Comparison of ENCODE assay signal across 20 cellular contexts in the genomic region with DNA sequence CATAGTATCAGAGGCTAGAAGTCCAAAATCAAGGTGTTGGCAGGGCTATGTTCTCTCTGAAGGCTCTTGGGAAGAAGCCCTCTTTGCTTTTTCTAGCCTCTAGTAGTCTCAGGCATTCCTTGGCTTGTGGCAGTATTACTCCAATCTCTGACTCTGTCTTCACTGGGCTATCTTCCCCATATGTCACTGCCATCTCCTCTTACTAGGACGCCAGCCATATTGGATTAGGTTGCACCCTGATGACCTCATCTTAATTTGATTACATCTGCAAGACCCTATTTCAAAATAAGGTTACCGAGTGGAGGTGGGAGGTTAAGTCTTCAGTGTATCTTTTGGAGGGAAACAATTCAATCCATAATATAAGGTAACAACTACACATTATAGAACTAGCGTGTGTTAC. TPM values are rescaled to one million over a fixed set of nuclear protein-coding genes. Genes with fewer than 3 reads are reported as not detected.
DNase-seq lines count a peak whose midpoint lies in the region; ATAC-seq and TF ChIP-seq lines count a peak whose summit lies in the region.
"Had no signal": no experiment of that assay in that cellular context is flagged by ENCODE, and none has a peak within 500 bp of the region (broad histone marks: within the 10 kb centered on the region; RNA-seq: fewer than 3 reads in every experiment).

No MANE protein-coding gene starts in this region.

- H3K4me1 Mint-ChIP-seq in activated T-cell treated with anti-CD3 and anti-CD28 coated beads, Interleukin-2, amount 50 U/mL, for 24 hours (ENCODE audit: low read depth) = peaks cover 27% of the 10 kb centered on the region
- H3K4me1 Mint-ChIP-seq in IgD-negative memory B cell = peaks cover 6 to 13% (median 8%) of the 10 kb centered on the region in 3 donors
- peaks cover 18% of the 10 kb centered on the region for H3K4me1 Mint-ChIP-seq in activated T-helper 1 cell treated with anti-CD3 and anti-CD28 coated beads, Interleukin-12 subunit alpha, Interleukin-12 subunit beta, Interleukin-2, Interleukin-4 antibody, amounts not matched to agents 30 ng/mL and 10 ng/mL and 1 ng/mL, durations not matched to agents 14 hours and 24 hours and 36 hours (ENCODE audit: low read depth)

- peaks cover 0 to 10% (median 0%) of the 10 kb centered on the region in 6 donors for H3K4me1 ChIP-seq in spleen
- H3K4me1 ChIP-seq: gastroesophageal sphincter, upper lobe of left lung had no signal

- H3K9me3 Mint-ChIP-seq in activated T-cell treated with anti-CD3 and anti-CD28 coated beads, Interleukin-2, amount 50 U/mL, for 24 hours = peaks cover 3% of the 10 kb centered on the region
- peaks cover 2 to 16% (median 12%) of the 10 kb centered on the region in 3 donors for H3K9me3 Mint-ChIP-seq in IgD-negative memory B cell
- peaks cover 29% of the 10 kb centered on the region for H3K9me3 Mint-ChIP-seq in activated T-helper 1 cell treated with anti-CD3 and anti-CD28 coated beads, Interleukin-12 subunit alpha, Interleukin-12 subunit beta, Interleukin-2, Interleukin-4 antibody, amounts not matched to agents 30 ng/mL and 10 ng/mL and 1 ng/mL, durations not matched to agents 14 hours and 24 hours and 36 hours

- no peak for TF ChIP-seq POLR2A in spleen (IDR thresholded peaks at IDR 0.05)

- intact Hi-C loops in activated T-helper 1 cell treated with anti-CD3 and anti-CD28 coated beads, Interleukin-12 subunit alpha, Interleukin-12 subunit beta, Interleukin-2, Interleukin-4 antibody, amounts not matched to agents 30 ng/mL and 10 ng/mL and 1 ng/mL, durations not matched to agents 14 hours and 24 hours and 36 hours (cut with micrococcal nuclease) = loop anchor here (2.0 kb wide), 1 partner anchor 300 kb away; no protein-coding TSS in a partner anchor
- intact Hi-C loops in spleen (cut with DNase I; ENCODE audit: low total_unique reads) = no loop called here

- H3K4me3 ChIP-seq in spleen = peak overlapping the region in 1 of 8 donors; percentile 14
- H3K4me3 ChIP-seq: gastroesophageal sphincter, upper lobe of left lung had no signal

- no peaks in the 10 kb centered on the region for H3K36me3 Mint-ChIP-seq in activated T-cell treated with anti-CD3 and anti-CD28 coated beads, Interleukin-2, amount 50 U/mL, for 24 hours (ENCODE audit: low read depth)
- peaks cover 4% of the 10 kb centered on the region for H3K36me3 Mint-ChIP-seq in IgD-negative memory B cell
- H3K36me3 Mint-ChIP-seq in activated T-helper 1 cell treated with anti-CD3 and anti-CD28 coated beads, Interleukin-12 subunit alpha, Interleukin-12 subunit beta, Interleukin-2, Interleukin-4 antibody, amounts not matched to agents 30 ng/mL and 10 ng/mL and 1 ng/mL, durations not matched to agents 14 hours and 24 hours and 36 hours (ENCODE audit: low read depth) = peaks cover 9% of the 10 kb centered on the region

- H3K27ac Mint-ChIP-seq in activated T-cell treated with anti-CD3 and anti-CD28 coated beads, Interleukin-2, amount 50 U/mL, for 24 hours = peak overlapping the region; percentile 57
- peak overlapping the region in 2 of 3 donors; percentile 12 to 72 for H3K27ac Mint-ChIP-seq in IgD-negative memory B cell
- peak overlapping the region; percentile 44 for H3K27ac Mint-ChIP-seq in activated T-helper 1 cell treated with anti-CD3 and anti-CD28 coated beads, Interleukin-12 subunit alpha, Interleukin-12 subunit beta, Interleukin-2, Interleukin-4 antibody, amounts not matched to agents 30 ng/mL and 10 ng/mL and 1 ng/mL, durations not matched to agents 14 hours and 24 hours and 36 hours

- no peak for DNase-seq in activated T-cell treated with anti-CD3 and anti-CD28 coated beads, Interleukin-2, amount 50 U/mL, for 24 hours
- DNase-seq in activated T-cell treated with anti-CD3 and anti-CD28 coated beads, Interleukin-2, amount 50 U/mL, for 1 hour = no peak
- no peak for DNase-seq in activated T-helper 1 cell treated with anti-CD3 and anti-CD28 coated beads, Interleukin-12 subunit alpha, Interleukin-12 subunit beta, Interleukin-2, Interleukin-4 antibody, amounts not matched to agents 30 ng/mL and 10 ng/mL and 1 ng/mL, durations not matched to agents 14 hours and 24 hours and 36 hours (ENCODE audit: low spot score)
- no peak for DNase-seq in spleen
- no peak for DNase-seq in AG08396 (ENCODE audit: low spot score)
- no peak for DNase-seq in T1000 (lab: John Stamatoyannopoulos, UW)
- DNase-seq: activated CD4-positive, CD25-positive, alpha-beta regulatory T cell treated with anti-CD3 and anti-CD28 coated beads, Interleukin-2, amount 50 U/mL, for 72 hours; GDM1; NCI-H1105 treated with DMSO at 0.1 percent for 48 hours; NCI-H526; nucleus accumbens; PC-9; T-helper 9 cell; upper lobe of left lung had no signal

- no peaks in the 10 kb centered on the region for H3K27me3 Mint-ChIP-seq in activated T-cell treated with anti-CD3 and anti-CD28 coated beads, Interleukin-2, amount 50 U/mL, for 24 hours
- no peaks in the 10 kb centered on the region for H3K27me3 Mint-ChIP-seq in IgD-negative memory B cell
- peaks cover 16% of the 10 kb centered on the region for H3K27me3 Mint-ChIP-seq in activated T-helper 1 cell treated with anti-CD3 and anti-CD28 coated beads, Interleukin-12 subunit alpha, Interleukin-12 subunit beta, Interleukin-2, Interleukin-4 antibody, amounts not matched to agents 30 ng/mL and 10 ng/mL and 1 ng/mL, durations not matched to agents 14 hours and 24 hours and 36 hours (ENCODE audit: insufficient read depth)

- no peak for TF ChIP-seq CTCF in spleen (IDR thresholded peaks at IDR 0.05 in 8 of 11, conservative IDR thresholded peaks at IDR 0.05 in 3 of 11)

- 87 to 94% (median 90%) methylated on average over 3 of the region's 3 CpGs for WGBS in spleen, 5 donors

- no peaks in the 10 kb centered on the region for H3K36me3 ChIP-seq in spleen
- H3K36me3 ChIP-seq: gastroesophageal sphincter, upper lobe of left lung had no signal

- no peak overlapping the region for H3K4me3 Mint-ChIP-seq in activated T-cell treated with anti-CD3 and anti-CD28 coated beads, Interleukin-2, amount 50 U/mL, for 24 hours
- peak overlapping the region in 2 of 4 donors; percentile 54 to 63 for H3K4me3 Mint-ChIP-seq in IgD-negative memory B cell
- peak overlapping the region; percentile 21 for H3K4me3 Mint-ChIP-seq in activated T-helper 1 cell treated with anti-CD3 and anti-CD28 coated beads, Interleukin-12 subunit alpha, Interleukin-12 subunit beta, Interleukin-2, Interleukin-4 antibody, amounts not matched to agents 30 ng/mL and 10 ng/mL and 1 ng/mL, durations not matched to agents 14 hours and 24 hours and 36 hours

- no peaks in the 10 kb centered on the region for H3K27me3 ChIP-seq in spleen (replicated peaks in 1 of 7)
- H3K27me3 ChIP-seq: gastroesophageal sphincter, upper lobe of left lung had no signal

- no peak for ATAC-seq in HG03045 (IDR thresholded peaks at IDR 0.05; ENCODE audit: unreplicated experiment)
- ATAC-seq: esophagus mucosa, gastroesophageal sphincter, HCT116 had no signal

- H3K27ac ChIP-seq in spleen = peak overlapping the region in 7 of 8 donors; percentile 3 to 78 (median 55)
- H3K27ac ChIP-seq: gastroesophageal sphincter, PC-9, upper lobe of left lung had no signal

- peaks cover 0 to 17% (median 14%) of the 10 kb centered on the region in 8 donors for H3K9me3 ChIP-seq in spleen

RNA-seq across cellular contexts. Expression of a gene that starts 21.3 kb away (rescaled TPM):
- polyA plus RNA-seq in IgD-negative memory B cell = 47.0 TPM
- total RNA-seq in activated T-helper 1 cell treated with anti-CD3 and anti-CD28 coated beads, Interleukin-12 subunit alpha, Interleukin-12 subunit beta, Interleukin-2, Interleukin-4 antibody, amounts not matched to agents 30 ng/mL and 10 ng/mL and 1 ng/mL, durations not matched to agents 14 hours and 24 hours and 36 hours = not detected in 2 replicates
- total RNA-seq in spleen = 10 to 100 TPM; 19.6 to 56.2 (median 34.8) TPM
- 1 to 10 TPM; 6.8 to 8.8 (median 7.9) TPM for polyA plus RNA-seq in spleen
- total RNA-seq: bronchial epithelial cell, PC-9 had no signal

Comparison
In these comparisons a context has a peak if more than half of its experiments do, and no peak if none do; other contexts are left out.
1. RNA of a gene that starts 21.3 kb away (total RNA-seq): 19.6 to 56.2 TPM in spleen; not detected in activated T-helper 1 cell treated with anti-CD3 and anti-CD28 coated beads, Interleukin-12 subunit alpha, Interleukin-12 subunit beta, Interleukin-2, Interleukin-4 antibody, amounts not matched to agents 30 ng/mL and 10 ng/mL and 1 ng/mL, durations not matched to agents 14 hours and 24 hours and 36 hours; every median in the first group is over 10 times any median in the second.
2. Peak in every context shown above with its lines, with median percentiles within 50 percentile points of each other: H3K27ac Mint-ChIP-seq.